In genomic region chr16:31487720-31488629, GRCh38 we compare ENCODE assay signal across 9 cellular contexts. TPM values are rescaled to one million over a fixed set of nuclear protein-coding genes. Genes with fewer than 3 reads are reported as not detected.
A peak's percentile ranks its signal among the peaks of the same experiment; 100 is the strongest.
DNase-seq lines count a peak whose midpoint lies in the region; ATAC-seq, FAIRE-seq and TF ChIP-seq lines count a peak whose summit lies in the region.
"Had no signal": no experiment of that assay in that cellular context is flagged by ENCODE, and none has a peak within 500 bp of the region (broad histone marks: within the 10 kb centered on the region; RNA-seq: fewer than 3 reads in every experiment).

No MANE protein-coding gene starts in this region.

- intact Hi-C loops in Caco-2 (cut with micrococcal nuclease; ENCODE audit: unreplicated experiment) = no loop called here

- H3K9me3 ChIP-seq in Caco-2 = no peaks in the 10 kb centered on the region
- H3K9me3 ChIP-seq in HUES48 (ENCODE audit: control insufficient read depth, insufficient read depth, low read length) = no peaks in the 10 kb centered on the region
- no peaks in the 10 kb centered on the region for H3K9me3 ChIP-seq in astrocyte (ENCODE audit: insufficient read depth, low read depth, low read length)
- H3K9me3 ChIP-seq in iPS-18c (ENCODE audit: control insufficient read depth, insufficient read depth, low read length) = peaks cover under 1% of the 10 kb centered on the region

- no TSS peak for BruUV-seq in Caco-2 (replicated peaks; lab: Mats Ljungman, UMichigan)

- H3K4me3 Mint-ChIP-seq in Caco-2 (ENCODE audit: unreplicated experiment) (peak overlapping the region; percentile 82), astrocyte (ENCODE audit: unreplicated experiment) (peak overlapping the region; percentile 76)

- CTCF ChIA-PET in Caco-2 (lab: Charles Lee) = no interaction called here

- H3K36me3 ChIP-seq in Caco-2 (ENCODE audit: control insufficient read depth, insufficient read depth, low read length) (no peaks in the 10 kb centered on the region), HUES48 (ENCODE audit: control insufficient read depth, insufficient read depth, low read length) (peaks cover 18% of the 10 kb centered on the region; the same call in 1 of the 2 replicates), astrocyte (ENCODE audit: insufficient read depth, low read length) (no peaks in the 10 kb centered on the region)

- H3K4me2 ChIP-seq in astrocyte (ENCODE audit: low read length) = peak overlapping the region; percentile 89

- DNase-seq in Caco-2 = peak; percentile 77 to 78
- peak; percentile 71 for DNase-seq in T follicular helper cell (ENCODE audit: low read depth)
- DNase-seq in astrocyte (ENCODE audit: low read depth) = no peak
- DNase-seq in stimulated activated CD4-positive, alpha-beta T cell treated with anti-CD3 and anti-CD28 coated beads, Interleukin-12 subunit alpha, Interleukin-12 subunit beta, amount 100 ng/mL, for 4 hours = peak; percentile 58
- DNase-seq in inferior parietal cortex (ENCODE audit: extremely low spot score) = no peak

- peak; percentile 73 for ATAC-seq in GM19467 (IDR thresholded peaks at IDR 0.05; ENCODE audit: unreplicated experiment)

- POLR2A ChIA-PET in Caco-2 (lab: Charles Lee) = interaction anchor here (1.0 kb wide), 1 partner anchor 225 kb away, joined by 3 read pairs; a partner anchor contains a TSS

- no peak overlapping the region for H3K9ac ChIP-seq in HUES48 (ENCODE audit: low read depth, low read length)
- H3K9ac ChIP-seq in astrocyte (ENCODE audit: low read length) = peak overlapping the region; percentile 31

- no peaks in the 10 kb centered on the region for H3K27me3 ChIP-seq in Caco-2 (replicated peaks; ENCODE audit: control insufficient read depth, insufficient read depth, low read length)
- H3K27me3 ChIP-seq in HUES48 (ENCODE audit: control insufficient read depth, insufficient read depth, low read length) = peaks cover 55% of the 10 kb centered on the region
- H3K27me3 ChIP-seq in astrocyte (ENCODE audit: insufficient read depth, low read length) = peaks cover 18% of the 10 kb centered on the region

- no peaks in the 10 kb centered on the region for H3K79me2 ChIP-seq in astrocyte (ENCODE audit: insufficient read depth, low read length)

- no peaks in the 10 kb centered on the region for H3K27me3 Mint-ChIP-seq in Caco-2 (ENCODE audit: insufficient read depth, unreplicated experiment)
- H3K27me3 Mint-ChIP-seq in astrocyte (ENCODE audit: low read depth, unreplicated experiment) = peaks cover 37% of the 10 kb centered on the region

- no peak for FAIRE-seq in astrocyte (lab: Jason Lieb, UNC)

- H3K27ac Mint-ChIP-seq in Caco-2 (ENCODE audit: unreplicated experiment) = no peak overlapping the region
- no peak overlapping the region for H3K27ac Mint-ChIP-seq in astrocyte (ENCODE audit: unreplicated experiment)

- TF ChIP-seq CTCF in Caco-2 (IDR thresholded peaks at IDR 0.05; ENCODE audit: insufficient read depth in 1 of 2, low read depth in 1 of 2, low read length in 1 of 2, severe bottlenecking in 1 of 2, unreplicated experiment in 1 of 2) (no peak), astrocyte (IDR thresholded peaks at IDR 0.05; ENCODE audit: insufficient read depth, low read depth, low read length) (no peak)

- no peak overlapping the region for H3K27ac ChIP-seq in HUES48 (ENCODE audit: low read depth, low read length)
- no peak overlapping the region for H3K27ac ChIP-seq in astrocyte (ENCODE audit: low read depth, low read length)

- H3K36me3 Mint-ChIP-seq in Caco-2 (ENCODE audit: insufficient read depth, unreplicated experiment) = peaks cover 27% of the 10 kb centered on the region
- peaks cover 14% of the 10 kb centered on the region for H3K36me3 Mint-ChIP-seq in astrocyte (ENCODE audit: low read depth, unreplicated experiment)

- H3K9me3 Mint-ChIP-seq in Caco-2 (ENCODE audit: unreplicated experiment) (no peaks in the 10 kb centered on the region), astrocyte (ENCODE audit: unreplicated experiment) (peaks cover 2% of the 10 kb centered on the region)

- H2AFZ ChIP-seq in astrocyte (ENCODE audit: low read depth, low read length) = peak overlapping the region; percentile 66

- H4K20me1 ChIP-seq in astrocyte (ENCODE audit: insufficient read depth, low read length) = no peaks in the 10 kb centered on the region

- H3K4me3 ChIP-seq in Caco-2 (ENCODE audit: low read depth, low read length) (peak overlapping the region; percentile 78), HUES48 (ENCODE audit: low read depth, low read length) (peak overlapping the region; percentile 66), astrocyte (ENCODE audit: insufficient read depth, low read depth, low read length) (peak overlapping the region; percentile 44), iPS-18c (ENCODE audit: insufficient read depth, low read depth, low read length) (peak overlapping the region; percentile 53)

- H3K4me1 Mint-ChIP-seq in Caco-2 (ENCODE audit: low read depth, unreplicated experiment) = no peaks in the 10 kb centered on the region
- no peaks in the 10 kb centered on the region for H3K4me1 Mint-ChIP-seq in astrocyte (ENCODE audit: low read depth, unreplicated experiment)

- peaks cover 18% of the 10 kb centered on the region for H3K4me1 ChIP-seq in Caco-2
- peaks cover 7% of the 10 kb centered on the region; the same call in 1 of the 2 replicates for H3K4me1 ChIP-seq in HUES48 (ENCODE audit: control insufficient read depth, insufficient read depth, low read length)
- H3K4me1 ChIP-seq in astrocyte (ENCODE audit: insufficient read depth, low read length) = peaks cover 21% of the 10 kb centered on the region

RNA-seq across cellular contexts. Expression of gene SLC5A2, which starts 5.1 kb away (rescaled TPM):
- total RNA-seq in Caco-2 (2022) (2.8 and 3.0 TPM in 2 replicates), astrocyte (not detected in 2 replicates)
- total RNA-seq: T-helper 2 cell treated with Interferon-gamma antibody and Interleukin-4, amounts not matched to agents 100 ng/mL and 5 ng/mL, for 36 hours had no signal

RNA-seq across cellular contexts. Expression of gene TGFB1I1, which starts 16.0 kb away (rescaled TPM):
- total RNA-seq in Caco-2 (2022) (9.3 and 10.0 TPM in 2 replicates), astrocyte (124 and 134 TPM in 2 replicates)

RNA-seq across cellular contexts. Expression of gene RUSF1, which starts 20.2 kb away (rescaled TPM):
- total RNA-seq in Caco-2 (2022) = 23.5 and 30.5 TPM in 2 replicates
- 33.9 and 40.5 TPM in 2 replicates for total RNA-seq in astrocyte

RNA-seq across cellular contexts. Expression of gene ARMC5, which starts 28.7 kb away (rescaled TPM):
- total RNA-seq in Caco-2 (2022) = 9.7 and 10.2 TPM in 2 replicates
- total RNA-seq in astrocyte = 11.5 and 12.1 TPM in 2 replicates

RNA-seq across cellular contexts. Expression of gene AHSP, which starts 39.7 kb away (rescaled TPM):
- total RNA-seq in Caco-2 (2022) = not detected in 2 replicates
- total RNA-seq in astrocyte = not detected in 2 replicates
- total RNA-seq: T-helper 2 cell treated with Interferon-gamma antibody and Interleukin-4, amounts not matched to agents 100 ng/mL and 5 ng/mL, for 36 hours had no signal

Comparison
In these comparisons a context has a peak if more than half of its experiments do, and no peak if none do; other contexts are left out.
1. DNase-seq: peak in Caco-2 (2 of 2), T follicular helper cell (single experiment) and stimulated activated CD4-positive, alpha-beta T cell treated with anti-CD3 and anti-CD28 coated beads, Interleukin-12 subunit alpha, Interleukin-12 subunit beta, amount 100 ng/mL, for 4 hours (single experiment); none in astrocyte (single experiment) and inferior parietal cortex (single experiment).
2. RNA of gene TGFB1I1, which starts 16.0 kb away (total RNA-seq): 124 to 134 TPM in astrocyte; 9.3 to 10.0 TPM in Caco-2; every median in the first group is over 10 times any median in the second.
3. Peak in every context shown above with its lines, with median percentiles within 50 percentile points of each other: H3K4me3 ChIP-seq.